In the genomic region with DNA sequence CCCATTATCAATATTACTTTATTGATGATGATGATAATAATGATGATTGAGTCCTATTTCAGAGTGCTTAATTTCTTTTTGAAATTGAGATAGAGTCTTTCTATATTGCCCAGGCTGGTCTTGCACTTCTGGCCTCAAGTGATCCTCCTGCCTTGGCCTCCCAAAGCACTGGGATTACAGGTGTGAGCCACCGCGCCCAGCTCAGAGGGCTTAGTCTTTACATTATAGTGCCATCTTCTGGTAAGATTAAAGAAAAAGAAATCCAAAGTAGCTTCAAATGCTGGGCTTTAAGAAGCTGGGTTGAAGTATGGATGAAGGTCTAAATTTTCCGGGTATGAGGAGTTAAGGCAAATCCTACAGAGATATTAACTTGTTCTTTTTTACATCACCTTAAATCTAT, we compare ENCODE assay signal across 8 cellular contexts. TPM values are rescaled to one million over a fixed set of nuclear protein-coding genes. Genes with fewer than 3 reads are reported as not detected.
A peak's percentile ranks its signal among the peaks of the same experiment; 100 is the strongest.
DNase-seq lines count a peak whose midpoint lies in the region; ATAC-seq and TF ChIP-seq lines count a peak whose summit lies in the region.

No MANE protein-coding gene starts in this region.

- no peak for TF ChIP-seq CTCF in tibial artery (IDR thresholded peaks at IDR 0.05)

- peaks cover 0 to 18% (median 3%) of the 10 kb centered on the region in 4 donors for H3K4me1 ChIP-seq in tibial artery

- H3K36me3 ChIP-seq in tibial artery = no peaks in the 10 kb centered on the region

- H3K9me3 ChIP-seq in tibial artery = no peaks in the 10 kb centered on the region

- peak; percentile 9 for DNase-seq in COLO668 (lab: John Stamatoyannopoulos, UW; ENCODE audit: unreplicated experiment)
- DNase-seq in HT-29 (ENCODE audit: low spot score) = peak; percentile 23
- peak; percentile 31 for DNase-seq in SKM-1 treated with dmso at 0.1 percent for 144 hours (lab: John Stamatoyannopoulos, UW; ENCODE audit: unreplicated experiment)
- peak; percentile 20 for DNase-seq in fibroblast of peridontal ligament (ENCODE audit: extremely low read depth)
- DNase-seq in tibial artery = no peak
- no peak for DNase-seq in sciatic nerve (ENCODE audit: low spot score)
- DNase-seq in DMS153 (lab: John Stamatoyannopoulos, UW) = no peak

- no peak for ATAC-seq in HG02571 (IDR thresholded peaks at IDR 0.05; ENCODE audit: unreplicated experiment)
- no peak for ATAC-seq in sciatic nerve

- no peak overlapping the region for H3K27ac ChIP-seq in tibial artery

- no peak overlapping the region for H3K4me3 ChIP-seq in tibial artery

- H3K27me3 ChIP-seq in tibial artery = peaks cover 0 to 11% of the 10 kb centered on the region in 2 donors

- intact Hi-C loops in tibial artery (cut with DNase I; ENCODE audit: low total_unique reads) = no loop called here
- intact Hi-C loops in sciatic nerve (cut with DNase I) = no loop called here

RNA-seq across cellular contexts. Expression of a gene that starts 3.4 kb away (rescaled TPM):
- 2.3 and 2.6 TPM in 2 replicates for total RNA-seq in HT-29 (2014; rRNA removed; shearing (Covaris generic))
- total RNA-seq in sciatic nerve = 39.3 TPM

RNA-seq across cellular contexts. Expression of a gene that starts 11.8 kb away (rescaled TPM):
- total RNA-seq in HT-29 (2014; rRNA removed; shearing (Covaris generic)) = not detected in 2 replicates
- 1.9 TPM for total RNA-seq in sciatic nerve

Comparison
In these comparisons a context has a peak if more than half of its experiments do, and no peak if none do; other contexts are left out.
1. DNase-seq: peak in COLO668 (single experiment), HT-29 (single experiment), SKM-1 treated with dmso at 0.1 percent for 144 hours (single experiment) and fibroblast of peridontal ligament (single experiment); none in tibial artery (0 of 2), sciatic nerve (single experiment) and DMS153 (single experiment).
2. RNA of a gene that starts 3.4 kb away (total RNA-seq): 39.3 TPM in sciatic nerve (single experiment); 2.3 to 2.6 TPM in HT-29; every median in the first group is over 10 times any median in the second.